11 cellular contexts compared by ENCODE assay signal in genomic region chr21:35361984-35362383, GRCh38.
"Had no signal": no experiment of that assay in that cellular context is flagged by ENCODE, and none has a peak within 500 bp of the region (broad histone marks: within the 10 kb centered on the region; RNA-seq: fewer than 3 reads in every experiment).

No MANE protein-coding gene starts in this region.

- H3K9me3 Mint-ChIP-seq: GM23338 had no signal

- H3K4me1 ChIP-seq: HAP-1 had no signal

- H3K9ac ChIP-seq: GM23248 had no signal

- H2AFZ ChIP-seq: GM23248, GM23338 had no signal

- DNase-seq: GM23248, GOT3, H7, H9, HCEC 1CT, HFFc6 had no signal

- H3K4me2 ChIP-seq: GM23338 had no signal

- H3K27ac ChIP-seq: GM23248 had no signal

- H3K9me3 ChIP-seq: HAP-1 had no signal

- ATAC-seq: GM23338, HCT116 had no signal

- FAIRE-seq: H1, H54 had no signal

- H3K4me3 Mint-ChIP-seq: GM23338, H9, HFFc6 had no signal

- H3K4me3 ChIP-seq: GM23248, GM23338, HAP-1 had no signal

- H3K36me3 ChIP-seq: HAP-1 had no signal

- H3K27ac Mint-ChIP-seq: GM23338, H9, HFFc6 had no signal
